ENCODE assay signal across 20 cellular contexts in the genomic region with DNA sequence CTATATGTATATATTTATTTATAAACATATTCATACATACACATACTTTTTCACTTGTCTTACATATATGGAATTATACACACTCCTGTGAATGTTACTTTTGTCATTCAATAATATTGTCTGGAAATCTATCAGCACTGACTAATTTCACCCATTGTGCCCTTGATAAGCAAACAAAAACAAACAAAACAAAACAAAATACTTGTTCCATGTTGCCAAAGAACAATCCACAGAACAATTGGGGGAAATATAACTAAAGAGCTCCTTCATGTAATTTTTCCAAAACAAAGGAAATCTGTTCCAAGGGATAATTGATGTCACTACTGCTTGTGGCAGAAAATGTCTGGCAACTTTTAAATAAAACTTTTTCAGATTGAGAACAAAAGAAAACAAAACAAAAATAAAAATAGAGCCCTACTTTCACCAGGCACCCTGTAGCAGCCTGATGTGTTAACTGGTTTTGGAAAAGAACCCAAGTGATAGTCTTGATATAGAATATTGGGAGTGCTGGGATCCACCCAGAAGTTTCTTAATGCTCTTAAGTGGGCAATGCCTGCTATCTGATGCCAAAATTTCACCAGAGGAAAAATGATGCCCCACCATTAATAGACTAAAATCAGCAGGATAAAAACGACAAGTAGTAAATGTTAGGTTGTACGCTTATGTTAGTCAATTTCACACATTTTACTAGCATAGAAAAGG. TPM values are rescaled to one million over a fixed set of nuclear protein-coding genes. Genes with fewer than 3 reads are reported as not detected.
DNase-seq lines count a peak whose midpoint lies in the region; ATAC-seq, FAIRE-seq and TF ChIP-seq lines count a peak whose summit lies in the region.
"Had no signal": no experiment of that assay in that cellular context is flagged by ENCODE, and none has a peak within 500 bp of the region (broad histone marks: within the 10 kb centered on the region; RNA-seq: fewer than 3 reads in every experiment).

No MANE protein-coding gene starts in this region.

- H3K27ac ChIP-seq in heart left ventricle: peak overlapping the region in 11 of 12 donors; percentile 25 to 73 (median 59)
- H3K27ac ChIP-seq in mesenchymal stem cell (ENCODE audit: low read length, poor library complexity, severe bottlenecking): no peak overlapping the region
- H3K27ac ChIP-seq: SK-N-MC had no signal

- H4K91ac ChIP-seq in mesenchymal stem cell (ENCODE audit: low read length): no peak overlapping the region

- H3K36me3 ChIP-seq in heart left ventricle: no peaks in the 10 kb centered on the region
- H3K36me3 ChIP-seq in mesenchymal stem cell (ENCODE audit: control insufficient read depth in 1 of 2, insufficient read depth in 2 of 2, low read depth in 1 of 2, low read length in 2 of 2): no peaks in the 10 kb centered on the region
- H3K36me3 ChIP-seq: Peyer's patch had no signal

- TF ChIP-seq CTCF in heart left ventricle (IDR thresholded peaks at IDR 0.05): no peak

- ATAC-seq in heart left ventricle (peak in 2 of 4 donors; percentile 32), Right ventricle myocardium inferior (no peak)
- ATAC-seq: activated CD4-positive, alpha-beta T cell treated with anti-CD3 and anti-CD28 coated beads for 36 hours; activated naive CD8-positive, alpha-beta T cell treated with anti-CD3 and anti-CD28 coated beads, Interleukin-2, amount 50 U/mL, for 24 hours; K562; left lobe of liver had no signal

- peak overlapping the region; percentile 2 for H3K9ac ChIP-seq in mesenchymal stem cell (ENCODE audit: low read length)

- H3K9me3 ChIP-seq in heart left ventricle: no peaks in the 10 kb centered on the region
- no peaks in the 10 kb centered on the region for H3K9me3 ChIP-seq in mesenchymal stem cell (ENCODE audit: control insufficient read depth, low read length)
- H3K9me3 ChIP-seq: Peyer's patch had no signal

- peak; percentile 21 for FAIRE-seq in endometrium (lab: Jason Lieb, UNC)
- FAIRE-seq in urothelium cell line (lab: Jason Lieb, UNC): no peak
- FAIRE-seq: K562 had no signal

- intact Hi-C loops in heart left ventricle (cut with DNase I): loop anchor here in 2 of 10 donors (2.0 kb wide), 2 partner anchors 33 to 35 kb away; a partner anchor contains a TSS
- intact Hi-C loops in Right ventricle myocardium inferior (cut with DNase I): no loop called here

- no peak overlapping the region for H3K4ac ChIP-seq in mesenchymal stem cell (ENCODE audit: low read depth in 1 of 2, low read length in 2 of 2)

- H3K79me1 ChIP-seq in mesenchymal stem cell (replicated peaks; ENCODE audit: low read length, poor library complexity, severe bottlenecking): no peaks in the 10 kb centered on the region

- H3K27me3 ChIP-seq in heart left ventricle (no peaks in the 10 kb centered on the region), mesenchymal stem cell (ENCODE audit: control insufficient read depth in 1 of 2, insufficient read depth in 1 of 2, low read length in 2 of 2) (no peaks in the 10 kb centered on the region)
- H3K27me3 ChIP-seq: Peyer's patch had no signal

- no peak overlapping the region for H3K4me2 ChIP-seq in mesenchymal stem cell (ENCODE audit: low read length, poor library complexity, severe bottlenecking)

- TF ChIP-seq POLR2A in heart left ventricle (IDR thresholded peaks at IDR 0.05): no peak

- no peak overlapping the region for H2BK5ac ChIP-seq in mesenchymal stem cell (ENCODE audit: low read depth, low read length, poor library complexity, severe bottlenecking)

- H3K4me3 ChIP-seq in heart left ventricle (peak overlapping the region in 1 of 12 donors; percentile 5), mesenchymal stem cell (ENCODE audit: insufficient read depth in 1 of 2, low read depth in 1 of 2, low read length in 2 of 2) (no peak overlapping the region)
- H3K4me3 ChIP-seq: K562, Peyer's patch, SK-N-MC had no signal

- H3K23ac ChIP-seq in mesenchymal stem cell (ENCODE audit: low read length in 2 of 2): no peak overlapping the region

- no peak overlapping the region for H4K8ac ChIP-seq in mesenchymal stem cell (ENCODE audit: low read length)

- 47 to 57% (median 55%) methylated on average over 2 of the region's 2 CpGs for WGBS in heart left ventricle, 4 donors
- WGBS in mesenchymal stem cell: 85% methylated on average over 2 of the region's 2 CpGs

- H3K4me1 ChIP-seq in heart left ventricle: peaks cover 0 to 26% (median 12%) of the 10 kb centered on the region in 12 donors
- peaks cover 2% of the 10 kb centered on the region for H3K4me1 ChIP-seq in mesenchymal stem cell (ENCODE audit: control insufficient read depth, insufficient read depth, low read depth, low read length)
- H3K4me1 ChIP-seq: Peyer's patch had no signal

- no peak overlapping the region for H2BK12ac ChIP-seq in mesenchymal stem cell (ENCODE audit: low read length in 2 of 2)

- H3K14ac ChIP-seq in mesenchymal stem cell (ENCODE audit: low read length in 2 of 2): no peak overlapping the region

- no peak overlapping the region for H2BK15ac ChIP-seq in mesenchymal stem cell (ENCODE audit: low read depth, poor library complexity, severe bottlenecking)

- no peak overlapping the region for H2AFZ ChIP-seq in mesenchymal stem cell (ENCODE audit: low read depth, low read length)

- H2BK120ac ChIP-seq in mesenchymal stem cell (ENCODE audit: low read depth, low read length): no peak overlapping the region

- H3K18ac ChIP-seq in mesenchymal stem cell (ENCODE audit: low read depth in 1 of 2, low read length in 2 of 2): no peak overlapping the region

- DNase-seq in heart left ventricle: no peak
- DNase-seq in Right ventricle myocardium inferior (ENCODE audit: missing footprints): no peak
- no peak for DNase-seq in mesenchymal stem cell
- DNase-seq in foreskin melanocyte: no peak
- no peak for DNase-seq in SIG-M5 (lab: John Stamatoyannopoulos, UW)
- DNase-seq in MV-4-11 (lab: John Stamatoyannopoulos, UW): no peak
- no peak for DNase-seq in urothelium cell line (ENCODE audit: low spot score)
- DNase-seq: activated CD4-positive, alpha-beta T cell treated with anti-CD3 and anti-CD28 coated beads for 36 hours; activated gamma-delta T cell; activated naive CD8-positive, alpha-beta T cell treated with anti-CD3 and anti-CD28 coated beads, Interleukin-2, amount 50 U/mL, for 24 hours; immature natural killer cell; NCI-H146; NCI-H2171 treated with DMSO at 0.1 percent for 48 hours; NCI-H526; Peyer's patch; stimulated activated CD8-positive, alpha-beta memory T cell treated with anti-CD3 and anti-CD28 coated beads, Interleukin-4, amount 100 ng/mL, for 48 hours had no signal

- H2AK5ac ChIP-seq in mesenchymal stem cell (ENCODE audit: low read length, severe bottlenecking): peak overlapping the region; percentile 59

RNA-seq across cellular contexts. Expression of a gene that starts 34.0 kb away (rescaled TPM):
- total RNA-seq in heart left ventricle (10 to 100 TPM in 8 of 9 donors, 1 to 10 TPM in 1; 6.6 to 41.3 (median 24.9) TPM), Right ventricle myocardium inferior (22.2 TPM)
- 1 to 10 TPM; 1.5 to 1.8 TPM for polyA plus RNA-seq in heart left ventricle
- 1.0 TPM for polyA plus RNA-seq in mesenchymal stem cell (2013, experiment 1 of 2)
- 0.67 TPM for polyA plus RNA-seq in mesenchymal stem cell (2013, experiment 2 of 2)
